Comparison of ENCODE assay signal across 1 cellular context in genomic region chr2:86440631-86441391, GRCh38.
TF ChIP-seq lines count a peak whose summit lies in the region.

Gene KDM3A, plus strand, starts transcription at chr2:86441371. Its CDS starts 677 bp downstream, at chr2:86442048.

TF ChIP-seq in HepG2, 621 proteins besides CTCF, POLR2A, EP300 and RAD21 (continued from another document and continues in another):
- TF ChIP-seq RFXANK (CRISPR knock-in tag; IDR thresholded peaks at IDR 0.05), result peak; percentile 90; the same call in 1 of the 2 replicates
- TF ChIP-seq KLF16 (CRISPR knock-in tag; IDR thresholded peaks at IDR 0.05), result peak; percentile 78 to 99; a peak in 3 of 4 replicates
- TF ChIP-seq KLF15 (CRISPR knock-in tag; IDR thresholded peaks at IDR 0.05; ENCODE audit: borderline replicate concordance), result peak; percentile 98
- TF ChIP-seq WIZ (CRISPR knock-in tag; IDR thresholded peaks at IDR 0.05), result peak; percentile 98
- peak; percentile 92 for TF ChIP-seq SAP130 (CRISPR knock-in tag; IDR thresholded peaks at IDR 0.05; ENCODE audit: low read depth)
- no peak for TF ChIP-seq CENPX (CRISPR knock-in tag; IDR thresholded peaks at IDR 0.05)
- peak; percentile 100 for TF ChIP-seq RNF2 (conservative IDR thresholded peaks at IDR 0.05; ENCODE audit: low read depth)
- TF ChIP-seq ZNF256 (CRISPR knock-in tag; conservative IDR thresholded peaks at IDR 0.05), result peak; percentile 99
- peak in 1 of 2 experiments; percentile 13; a peak in 2 of 4 replicates for TF ChIP-seq MAFK (conservative IDR thresholded peaks at IDR 0.05 in 1 of 2, IDR thresholded peaks at IDR 0.05 in 1 of 2; ENCODE audit: low read length in 2 of 2)
- TF ChIP-seq TFAP4 (IDR thresholded peaks at IDR 0.05; ENCODE audit: borderline replicate concordance, low read depth), result no peak; the same call in 1 of the 2 replicates
- TF ChIP-seq ZNF451 (CRISPR knock-in tag; IDR thresholded peaks at IDR 0.05), result peak; percentile 97
- TF ChIP-seq ZNF138 (CRISPR knock-in tag; IDR thresholded peaks at IDR 0.05; ENCODE audit: low read depth), result peak; percentile 99
- TF ChIP-seq SP2 (CRISPR knock-in tag; IDR thresholded peaks at IDR 0.05), result peak; percentile 87
- TF ChIP-seq HNF1B (CRISPR knock-in tag; IDR thresholded peaks at IDR 0.05), result peak; percentile 95
- peak; percentile 100 for TF ChIP-seq MTERF4 (CRISPR knock-in tag; IDR thresholded peaks at IDR 0.05)
- TF ChIP-seq ZBTB44 (CRISPR knock-in tag; IDR thresholded peaks at IDR 0.05), result peak; percentile 99
- TF ChIP-seq SRY (CRISPR knock-in tag; IDR thresholded peaks at IDR 0.05), result peak; percentile 100
- TF ChIP-seq KDM2A (CRISPR knock-in tag; IDR thresholded peaks at IDR 0.05; ENCODE audit: borderline replicate concordance, low read depth), result peak; percentile 92
- TF ChIP-seq TSC22D2 (CRISPR knock-in tag; IDR thresholded peaks at IDR 0.05; ENCODE audit: borderline replicate concordance), result peak; percentile 99
- no peak for TF ChIP-seq ATF7 (IDR thresholded peaks at IDR 0.05)
- TF ChIP-seq ATF7 (CRISPR knock-in tag; IDR thresholded peaks at IDR 0.05), result peak; percentile 81
- TF ChIP-seq ZNF749 (CRISPR knock-in tag; IDR thresholded peaks at IDR 0.05; ENCODE audit: borderline replicate concordance), result peak; percentile 99
- TF ChIP-seq NR2F1 (CRISPR knock-in tag; IDR thresholded peaks at IDR 0.05), result peak in 1 of 2 experiments; percentile 92; a peak in 2 of 4 replicates
- TF ChIP-seq BRD4 (CRISPR knock-in tag; IDR thresholded peaks at IDR 0.05), result peak; percentile 94
- TF ChIP-seq ZMAT3 (CRISPR knock-in tag; conservative IDR thresholded peaks at IDR 0.05), result peak; percentile 100
- peak; percentile 99 for TF ChIP-seq STAT6 (CRISPR knock-in tag; IDR thresholded peaks at IDR 0.05; ENCODE audit: borderline replicate concordance)
- TF ChIP-seq ZNF460 (CRISPR knock-in tag; IDR thresholded peaks at IDR 0.05; ENCODE audit: borderline replicate concordance), result peak; percentile 77; the same call in 1 of the 2 replicates
- TF ChIP-seq ZNF143 (CRISPR knock-in tag; IDR thresholded peaks at IDR 0.05), result peak; percentile 76
- TF ChIP-seq ZNF577 (CRISPR knock-in tag; IDR thresholded peaks at IDR 0.05; ENCODE audit: borderline replicate concordance, low read depth), result 0 out of 2 replicates have a peak, but pooled peaks have one; percentile 96
- peak; percentile 99 for TF ChIP-seq ZNF883 (CRISPR knock-in tag; IDR thresholded peaks at IDR 0.05; ENCODE audit: not compliant biosample characterization)
- TF ChIP-seq YEATS2 (CRISPR knock-in tag; IDR thresholded peaks at IDR 0.05; ENCODE audit: borderline replicate concordance), result peak; percentile 91; the same call in 1 of the 2 replicates
- peak; percentile 100 for TF ChIP-seq ASH2L (IDR thresholded peaks at IDR 0.05; ENCODE audit: insufficient read length, low read depth, low read length)
- peak; percentile 87 for TF ChIP-seq ZNF777 (CRISPR knock-in tag; IDR thresholded peaks at IDR 0.05)
- peak; percentile 76; the same call in 1 of the 2 replicates for TF ChIP-seq FOXP4 (CRISPR knock-in tag; IDR thresholded peaks at IDR 0.05)
- TF ChIP-seq SCMH1 (CRISPR knock-in tag; IDR thresholded peaks at IDR 0.05; ENCODE audit: borderline replicate concordance), result no peak
- peak; percentile 71; the same call in 1 of the 2 replicates for TF ChIP-seq FIP1L1 (IDR thresholded peaks at IDR 0.05; ENCODE audit: borderline replicate concordance, insufficient read depth, low read depth, low read length)
- peak; percentile 82 for TF ChIP-seq GATAD2A (CRISPR knock-in tag; IDR thresholded peaks at IDR 0.05)
- TF ChIP-seq KAT8 (CRISPR knock-in tag; IDR thresholded peaks at IDR 0.05), result peak; percentile 93
- TF ChIP-seq PATZ1 (CRISPR knock-in tag; IDR thresholded peaks at IDR 0.05), result peak; percentile 91
- peak; percentile 100 for TF ChIP-seq ZNF354B (CRISPR knock-in tag; IDR thresholded peaks at IDR 0.05)
- peak; percentile 82; the same call in 1 of the 2 replicates for TF ChIP-seq MZF1 (CRISPR knock-in tag; IDR thresholded peaks at IDR 0.05; ENCODE audit: borderline replicate concordance)
- TF ChIP-seq ZNF136 (CRISPR knock-in tag; IDR thresholded peaks at IDR 0.05; ENCODE audit: low read depth), result peak; percentile 99
- TF ChIP-seq IRF1 (CRISPR knock-in tag; IDR thresholded peaks at IDR 0.05; ENCODE audit: low read depth), result peak; percentile 90; the same call in 1 of the 2 replicates
- TF ChIP-seq ZFX (CRISPR knock-in tag; IDR thresholded peaks at IDR 0.05; ENCODE audit: low read depth), result peak; percentile 86
- TF ChIP-seq TFE3 (CRISPR knock-in tag; IDR thresholded peaks at IDR 0.05), result peak; percentile 98
- TF ChIP-seq ZNF317 (CRISPR knock-in tag; IDR thresholded peaks at IDR 0.05), result peak; percentile 93
- no peak; the same call in 1 of the 2 replicates for TF ChIP-seq MAFF (IDR thresholded peaks at IDR 0.05; ENCODE audit: low read depth, low read length)
